1 cellular context compared by ENCODE assay signal in the genomic region with DNA sequence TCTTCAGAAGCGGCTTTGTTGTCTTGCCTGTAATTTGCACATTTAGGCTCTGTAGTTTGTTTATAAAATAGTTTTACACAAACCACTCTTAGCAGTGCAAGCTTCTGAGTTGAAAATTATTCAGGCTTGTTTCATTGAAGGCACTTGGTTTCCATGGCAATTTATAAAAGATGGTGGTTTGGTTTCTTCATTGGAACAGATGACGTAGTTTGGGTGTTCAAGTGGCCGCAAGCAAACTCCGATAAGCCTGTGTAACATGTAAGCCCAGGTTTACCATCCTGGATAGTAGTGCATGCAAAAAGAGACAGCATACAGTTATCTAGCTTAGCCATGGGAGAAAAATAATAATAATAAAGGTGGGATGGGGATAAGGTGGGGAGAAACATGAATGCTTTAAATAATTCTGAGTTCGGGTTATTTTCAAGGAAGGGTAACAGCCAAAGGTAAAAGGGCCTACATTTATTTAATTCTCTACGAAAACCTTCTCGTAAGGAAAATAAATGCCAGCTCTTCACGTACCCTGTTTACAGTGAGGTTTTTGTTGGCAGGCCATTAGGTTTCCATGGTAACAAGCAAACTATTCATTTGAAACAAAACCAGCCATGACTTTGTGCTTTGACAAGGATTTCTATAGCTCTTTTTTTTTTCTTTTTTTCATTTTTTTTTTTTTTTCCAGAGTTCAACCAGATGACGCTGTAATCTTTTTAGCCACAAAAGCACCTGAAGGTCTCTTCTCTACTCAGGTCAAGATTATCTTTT.
TF ChIP-seq lines count a peak whose summit lies in the region.

No MANE protein-coding gene starts in this region.

TF ChIP-seq in GM23338, 12 proteins besides CTCF, POLR2A, EP300 and RAD21 (continued from another document):
- TF ChIP-seq, protein P1, sequence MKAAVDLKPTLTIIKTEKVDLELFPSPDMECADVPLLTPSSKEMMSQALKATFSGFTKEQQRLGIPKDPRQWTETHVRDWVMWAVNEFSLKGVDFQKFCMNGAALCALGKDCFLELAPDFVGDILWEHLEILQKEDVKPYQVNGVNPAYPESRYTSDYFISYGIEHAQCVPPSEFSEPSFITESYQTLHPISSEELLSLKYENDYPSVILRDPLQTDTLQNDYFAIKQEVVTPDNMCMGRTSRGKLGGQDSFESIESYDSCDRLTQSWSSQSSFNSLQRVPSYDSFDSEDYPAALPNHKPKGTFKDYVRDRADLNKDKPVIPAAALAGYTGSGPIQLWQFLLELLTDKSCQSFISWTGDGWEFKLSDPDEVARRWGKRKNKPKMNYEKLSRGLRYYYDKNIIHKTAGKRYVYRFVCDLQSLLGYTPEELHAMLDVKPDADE (IDR thresholded peaks at IDR 0.05) = no peak
- TF ChIP-seq, protein P2, sequence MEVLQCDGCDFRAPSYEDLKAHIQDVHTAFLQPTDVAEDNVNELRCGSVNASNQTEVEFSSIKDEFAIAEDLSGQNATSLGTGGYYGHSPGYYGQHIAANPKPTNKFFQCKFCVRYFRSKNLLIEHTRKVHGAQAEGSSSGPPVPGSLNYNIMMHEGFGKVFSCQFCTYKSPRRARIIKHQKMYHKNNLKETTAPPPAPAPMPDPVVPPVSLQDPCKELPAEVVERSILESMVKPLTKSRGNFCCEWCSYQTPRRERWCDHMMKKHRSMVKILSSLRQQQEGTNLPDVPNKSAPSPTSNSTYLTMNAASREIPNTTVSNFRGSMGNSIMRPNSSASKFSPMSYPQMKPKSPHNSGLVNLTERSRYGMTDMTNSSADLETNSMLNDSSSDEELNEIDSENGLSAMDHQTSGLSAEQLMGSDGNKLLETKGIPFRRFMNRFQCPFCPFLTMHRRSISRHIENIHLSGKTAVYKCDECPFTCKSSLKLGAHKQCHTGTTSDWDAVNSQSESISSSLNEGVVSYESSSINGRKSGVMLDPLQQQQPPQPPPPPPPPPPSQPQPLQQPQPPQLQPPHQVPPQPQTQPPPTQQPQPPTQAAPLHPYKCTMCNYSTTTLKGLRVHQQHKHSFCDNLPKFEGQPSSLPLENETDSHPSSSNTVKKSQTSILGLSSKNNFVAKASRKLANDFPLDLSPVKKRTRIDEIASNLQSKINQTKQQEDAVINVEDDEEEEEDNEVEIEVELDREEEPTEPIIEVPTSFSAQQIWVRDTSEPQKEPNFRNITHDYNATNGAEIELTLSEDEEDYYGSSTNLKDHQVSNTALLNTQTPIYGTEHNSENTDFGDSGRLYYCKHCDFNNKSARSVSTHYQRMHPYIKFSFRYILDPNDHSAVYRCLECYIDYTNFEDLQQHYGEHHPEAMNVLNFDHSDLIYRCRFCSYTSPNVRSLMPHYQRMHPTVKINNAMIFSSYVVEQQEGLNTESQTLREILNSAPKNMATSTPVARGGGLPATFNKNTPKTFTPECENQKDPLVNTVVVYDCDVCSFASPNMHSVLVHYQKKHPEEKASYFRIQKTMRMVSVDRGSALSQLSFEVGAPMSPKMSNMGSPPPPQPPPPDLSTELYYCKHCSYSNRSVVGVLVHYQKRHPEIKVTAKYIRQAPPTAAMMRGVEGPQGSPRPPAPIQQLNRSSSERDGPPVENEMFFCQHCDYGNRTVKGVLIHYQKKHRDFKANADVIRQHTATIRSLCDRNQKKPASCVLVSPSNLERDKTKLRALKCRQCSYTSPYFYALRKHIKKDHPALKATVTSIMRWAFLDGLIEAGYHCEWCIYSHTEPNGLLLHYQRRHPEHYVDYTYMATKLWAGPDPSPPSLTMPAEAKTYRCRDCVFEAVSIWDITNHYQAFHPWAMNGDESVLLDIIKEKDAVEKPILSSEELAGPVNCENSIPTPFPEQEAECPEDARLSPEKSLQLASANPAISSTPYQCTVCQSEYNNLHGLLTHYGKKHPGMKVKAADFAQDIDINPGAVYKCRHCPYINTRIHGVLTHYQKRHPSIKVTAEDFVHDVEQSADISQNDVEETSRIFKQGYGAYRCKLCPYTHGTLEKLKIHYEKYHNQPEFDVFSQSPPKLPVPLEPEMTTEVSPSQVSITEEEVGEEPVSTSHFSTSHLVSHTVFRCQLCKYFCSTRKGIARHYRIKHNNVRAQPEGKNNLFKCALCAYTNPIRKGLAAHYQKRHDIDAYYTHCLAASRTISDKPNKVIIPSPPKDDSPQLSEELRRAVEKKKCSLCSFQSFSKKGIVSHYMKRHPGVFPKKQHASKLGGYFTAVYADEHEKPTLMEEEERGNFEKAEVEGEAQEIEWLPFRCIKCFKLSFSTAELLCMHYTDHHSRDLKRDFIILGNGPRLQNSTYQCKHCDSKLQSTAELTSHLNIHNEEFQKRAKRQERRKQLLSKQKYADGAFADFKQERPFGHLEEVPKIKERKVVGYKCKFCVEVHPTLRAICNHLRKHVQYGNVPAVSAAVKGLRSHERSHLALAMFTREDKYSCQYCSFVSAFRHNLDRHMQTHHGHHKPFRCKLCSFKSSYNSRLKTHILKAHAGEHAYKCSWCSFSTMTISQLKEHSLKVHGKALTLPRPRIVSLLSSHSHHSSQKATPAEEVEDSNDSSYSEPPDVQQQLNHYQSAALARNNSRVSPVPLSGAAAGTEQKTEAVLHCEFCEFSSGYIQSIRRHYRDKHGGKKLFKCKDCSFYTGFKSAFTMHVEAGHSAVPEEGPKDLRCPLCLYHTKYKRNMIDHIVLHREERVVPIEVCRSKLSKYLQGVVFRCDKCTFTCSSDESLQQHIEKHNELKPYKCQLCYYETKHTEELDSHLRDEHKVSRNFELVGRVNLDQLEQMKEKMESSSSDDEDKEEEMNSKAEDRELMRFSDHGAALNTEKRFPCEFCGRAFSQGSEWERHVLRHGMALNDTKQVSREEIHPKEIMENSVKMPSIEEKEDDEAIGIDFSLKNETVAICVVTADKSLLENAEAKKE (CRISPR knock-in tag; IDR thresholded peaks at IDR 0.05) = no peak
- TF ChIP-seq EZH2 (IDR thresholded peaks at IDR 0.05; ENCODE audit: low read depth, unreplicated experiment) = no peak
- no peak for TF ChIP-seq EZH2phosphoT487 (IDR thresholded peaks at IDR 0.05; ENCODE audit: unreplicated experiment)
